ENCODE assay signal across 36 cellular contexts in genomic region chr2:13433954-13434353, GRCh38.
"Had no signal": no experiment of that assay in that cellular context is flagged by ENCODE, and none has a peak within 500 bp of the region (broad histone marks: within the 10 kb centered on the region; RNA-seq: fewer than 3 reads in every experiment).

No MANE protein-coding gene starts in this region.

- H3K27ac Mint-ChIP-seq: activated CD4-positive, alpha-beta memory T cell treated with anti-CD3 and anti-CD28 coated beads, Interleukin-2, amount 10 ng/mL, durations not matched to agents 7 days and 5 days; activated CD4-positive, alpha-beta T cell treated with anti-CD3 and anti-CD28 coated beads for 36 hours; activated CD4-positive, alpha-beta T cell treated with anti-CD3 and anti-CD28 coated beads, Interleukin-2, amount 10 ng/mL, durations not matched to agents 7 days and 5 days; activated CD8-positive, alpha-beta memory T cell treated with anti-CD3 and anti-CD28 coated beads, Interleukin-2, amount 10 ng/mL, durations not matched to agents 7 days and 5 days; activated CD8-positive, alpha-beta T cell treated with anti-CD3 and anti-CD28 coated beads, Interleukin-2, amount 10 ng/mL, durations not matched to agents 7 days and 5 days; activated naive CD4-positive, alpha-beta T cell treated with anti-CD3 and anti-CD28 coated beads, Interleukin-2, amount 10 ng/mL, durations not matched to agents 7 days and 5 days; activated naive CD4-positive, alpha-beta T cell treated with anti-CD3 and anti-CD28 coated beads, Interleukin-2, amount 50 U/mL, for 24 hours; activated naive CD8-positive, alpha-beta T cell; activated naive CD8-positive, alpha-beta T cell treated with anti-CD3 and anti-CD28 coated beads, Interleukin-2, amount 10 ng/mL, durations not matched to agents 7 days and 5 days; activated naive CD8-positive, alpha-beta T cell treated with anti-CD3 and anti-CD28 coated beads, Interleukin-2, amount 50 U/mL, for 24 hours; activated T-cell treated with anti-CD3 and anti-CD28 coated beads, Interleukin-2, amount 50 U/mL, for 24 hours; activated T-helper 2 cell treated with anti-CD3 and anti-CD28 coated beads, Interferon-gamma antibody, Interleukin-2, Interleukin-4, amounts not matched to agents 10 μg/mL and 5 μg/mL and 100 μg/mL, durations not matched to agents 14 hours and 24 hours and 36 hours; brain; T-helper 1 cell treated with Interleukin-12 subunit alpha and Interleukin-12 subunit beta and Interleukin-4 antibody, amounts not matched to agents 30 μg/mL and 1 μg/mL, for 36 hours; T-helper 2 cell treated with Interferon-gamma antibody and Interleukin-4, amounts not matched to agents 5 μg/mL and 100 μg/mL, for 36 hours; WTC11 had no signal

- H3K36me3 Mint-ChIP-seq: activated CD8-positive, alpha-beta memory T cell treated with anti-CD3 and anti-CD28 coated beads, Interleukin-2, amount 10 ng/mL, durations not matched to agents 7 days and 5 days; activated naive CD4-positive, alpha-beta T cell treated with anti-CD3 and anti-CD28 coated beads, Interleukin-2, amount 10 ng/mL, durations not matched to agents 7 days and 5 days; activated naive CD4-positive, alpha-beta T cell treated with anti-CD3 and anti-CD28 coated beads, Interleukin-2, amount 50 U/mL, for 24 hours; activated naive CD8-positive, alpha-beta T cell; activated naive CD8-positive, alpha-beta T cell treated with anti-CD3 and anti-CD28 coated beads, Interleukin-2, amount 10 ng/mL, durations not matched to agents 7 days and 5 days; brain had no signal

- H3K9me3 Mint-ChIP-seq: activated naive CD4-positive, alpha-beta T cell treated with anti-CD3 and anti-CD28 coated beads, Interleukin-2, amount 50 U/mL, for 24 hours; brain had no signal

- H3K4me3 Mint-ChIP-seq: activated CD4-positive, alpha-beta memory T cell treated with anti-CD3 and anti-CD28 coated beads, Interleukin-2, amount 10 ng/mL, durations not matched to agents 7 days and 5 days; activated CD4-positive, alpha-beta T cell treated with anti-CD3 and anti-CD28 coated beads for 36 hours; activated CD4-positive, alpha-beta T cell treated with anti-CD3 and anti-CD28 coated beads, Interleukin-2, amount 10 ng/mL, durations not matched to agents 7 days and 5 days; activated CD8-positive, alpha-beta memory T cell treated with anti-CD3 and anti-CD28 coated beads, Interleukin-2, amount 10 ng/mL, durations not matched to agents 7 days and 5 days; activated CD8-positive, alpha-beta T cell treated with anti-CD3 and anti-CD28 coated beads, Interleukin-2, amount 10 ng/mL, durations not matched to agents 7 days and 5 days; activated naive CD4-positive, alpha-beta T cell treated with anti-CD3 and anti-CD28 coated beads, Interleukin-2, amount 10 ng/mL, durations not matched to agents 7 days and 5 days; activated naive CD4-positive, alpha-beta T cell treated with anti-CD3 and anti-CD28 coated beads, Interleukin-2, amount 50 U/mL, for 24 hours; activated naive CD8-positive, alpha-beta T cell; activated naive CD8-positive, alpha-beta T cell treated with anti-CD3 and anti-CD28 coated beads, Interleukin-2, amount 10 ng/mL, durations not matched to agents 7 days and 5 days; activated naive CD8-positive, alpha-beta T cell treated with anti-CD3 and anti-CD28 coated beads, Interleukin-2, amount 50 U/mL, for 24 hours; activated T-cell treated with anti-CD3 and anti-CD28 coated beads, Interleukin-2, amount 50 U/mL, for 24 hours; brain; central memory CD8-positive, alpha-beta T cell; T-helper 1 cell treated with Interleukin-12 subunit alpha and Interleukin-12 subunit beta and Interleukin-4 antibody, amounts not matched to agents 30 μg/mL and 1 μg/mL, for 36 hours; T-helper 2 cell treated with Interferon-gamma antibody and Interleukin-4, amounts not matched to agents 5 μg/mL and 100 μg/mL, for 36 hours; WTC11 had no signal

- DNase-seq: activated CD4-positive, alpha-beta memory T cell treated with anti-CD3 and anti-CD28 coated beads, Interleukin-2, amount 10 ng/mL, durations not matched to agents 7 days and 5 days; activated CD4-positive, alpha-beta T cell treated with anti-CD3 and anti-CD28 coated beads for 1 hour; activated CD4-positive, alpha-beta T cell treated with anti-CD3 and anti-CD28 coated beads for 36 hours; activated CD4-positive, alpha-beta T cell treated with anti-CD3 and anti-CD28 coated beads for 48 hours; activated CD4-positive, alpha-beta T cell treated with anti-CD3 and anti-CD28 coated beads, Interleukin-2, amount 10 ng/mL, durations not matched to agents 7 days and 5 days; activated CD4-positive, alpha-beta T cell treated with anti-CD3 and anti-CD28 coated beads, Interleukin-2, amount 50 U/mL, for 48 hours; activated CD4-positive, CD25-positive, alpha-beta regulatory T cell; activated CD8-positive, alpha-beta memory T cell treated with anti-CD3 and anti-CD28 coated beads for 24 hours; activated CD8-positive, alpha-beta memory T cell treated with anti-CD3 and anti-CD28 coated beads, Interleukin-2, amount 10 ng/mL, durations not matched to agents 7 days and 5 days; activated CD8-positive, alpha-beta memory T cell treated with anti-CD3 and anti-CD28 coated beads, Interleukin-2, amount 50 U/mL, for 48 hours; activated CD8-positive, alpha-beta T cell treated with anti-CD3 and anti-CD28 coated beads, Interleukin-2, amount 10 ng/mL, durations not matched to agents 7 days and 5 days; activated effector memory CD4-positive, alpha-beta T cell treated with Interleukin-2 at 50 U/mL for 16 hours; activated gamma-delta T cell; activated naive CD4-positive, alpha-beta T cell treated with anti-CD3 and anti-CD28 coated beads, Interleukin-2, amount 10 ng/mL, durations not matched to agents 7 days and 5 days; activated naive CD4-positive, alpha-beta T cell treated with Interleukin-2 at 50 U/mL for 16 hours; activated naive CD8-positive, alpha-beta T cell treated with anti-CD3 and anti-CD28 coated beads, Interleukin-2, amount 10 ng/mL, durations not matched to agents 7 days and 5 days; activated naive CD8-positive, alpha-beta T cell treated with anti-CD3 and anti-CD28 coated beads, Interleukin-2, amount 50 U/mL, for 24 hours; activated T-cell treated with anti-CD3 and anti-CD28 coated beads, Interleukin-2, amount 50 U/mL, for 24 hours; activated T-cell treated with anti-CD3 and anti-CD28 coated beads, Interleukin-2, amount 50 U/mL, for 48 hours; amygdala; anterior cingulate cortex; cerebellar nuclear complex; T-helper 1 cell; T-helper 2 cell; T-helper 9 cell had no signal

- H3K4me3 ChIP-seq: ascending aorta, cardiac muscle cell had no signal

- H3K4me1 Mint-ChIP-seq: activated CD4-positive, alpha-beta memory T cell treated with anti-CD3 and anti-CD28 coated beads, Interleukin-2, amount 10 ng/mL, durations not matched to agents 7 days and 5 days; activated CD4-positive, alpha-beta T cell treated with anti-CD3 and anti-CD28 coated beads for 36 hours; activated CD4-positive, alpha-beta T cell treated with anti-CD3 and anti-CD28 coated beads, Interleukin-2, amount 10 ng/mL, durations not matched to agents 7 days and 5 days; activated CD8-positive, alpha-beta memory T cell treated with anti-CD3 and anti-CD28 coated beads, Interleukin-2, amount 10 ng/mL, durations not matched to agents 7 days and 5 days; activated naive CD4-positive, alpha-beta T cell treated with anti-CD3 and anti-CD28 coated beads, Interleukin-2, amount 10 ng/mL, durations not matched to agents 7 days and 5 days; activated naive CD4-positive, alpha-beta T cell treated with anti-CD3 and anti-CD28 coated beads, Interleukin-2, amount 50 U/mL, for 24 hours; activated naive CD8-positive, alpha-beta T cell treated with anti-CD3 and anti-CD28 coated beads, Interleukin-2, amount 10 ng/mL, durations not matched to agents 7 days and 5 days; activated naive CD8-positive, alpha-beta T cell treated with anti-CD3 and anti-CD28 coated beads, Interleukin-2, amount 50 U/mL, for 24 hours; brain; central memory CD8-positive, alpha-beta T cell had no signal

- H3K4me1 ChIP-seq: ascending aorta had no signal

- H3K9me3 ChIP-seq: ascending aorta had no signal

- H3K36me3 ChIP-seq: ascending aorta, cardiac muscle cell had no signal

- H3K27me3 ChIP-seq: ascending aorta, cardiac muscle cell had no signal

- H3K27ac ChIP-seq: ascending aorta, cardiac muscle cell, VCaP had no signal

- H3K27me3 Mint-ChIP-seq: activated CD4-positive, alpha-beta memory T cell treated with anti-CD3 and anti-CD28 coated beads, Interleukin-2, amount 10 ng/mL, durations not matched to agents 7 days and 5 days; activated CD4-positive, alpha-beta T cell treated with anti-CD3 and anti-CD28 coated beads for 36 hours; activated CD4-positive, alpha-beta T cell treated with anti-CD3 and anti-CD28 coated beads, Interleukin-2, amount 10 ng/mL, durations not matched to agents 7 days and 5 days; activated CD8-positive, alpha-beta memory T cell treated with anti-CD3 and anti-CD28 coated beads, Interleukin-2, amount 10 ng/mL, durations not matched to agents 7 days and 5 days; activated naive CD4-positive, alpha-beta T cell treated with anti-CD3 and anti-CD28 coated beads, Interleukin-2, amount 10 ng/mL, durations not matched to agents 7 days and 5 days; activated naive CD4-positive, alpha-beta T cell treated with anti-CD3 and anti-CD28 coated beads, Interleukin-2, amount 50 U/mL, for 24 hours; activated naive CD8-positive, alpha-beta T cell; activated naive CD8-positive, alpha-beta T cell treated with anti-CD3 and anti-CD28 coated beads, Interleukin-2, amount 10 ng/mL, durations not matched to agents 7 days and 5 days; activated naive CD8-positive, alpha-beta T cell treated with anti-CD3 and anti-CD28 coated beads, Interleukin-2, amount 50 U/mL, for 24 hours; activated T-cell treated with anti-CD3 and anti-CD28 coated beads, Interleukin-2, amount 50 U/mL, for 24 hours; brain; central memory CD8-positive, alpha-beta T cell had no signal
